ENCODE assay signal across 8 cellular contexts in genomic region chr2:43605079-43605655, GRCh38. TPM values are rescaled to one million over a fixed set of nuclear protein-coding genes. Genes with fewer than 3 reads are reported as not detected.
A peak's percentile ranks its signal among the peaks of the same experiment; 100 is the strongest.
DNase-seq lines count a peak whose midpoint lies in the region; ATAC-seq and TF ChIP-seq lines count a peak whose summit lies in the region.

No MANE protein-coding gene starts in this region.

- H3K9me3 ChIP-seq in DND-41 (ENCODE audit: insufficient read depth, low read length, severe bottlenecking) (no peaks in the 10 kb centered on the region), lower lobe of right lung (no peaks in the 10 kb centered on the region), gastrocnemius medialis (no peaks in the 10 kb centered on the region)

- in situ Hi-C loops in gastrocnemius medialis (cut with MboI; ENCODE audit: low sequenced_read_pairs in 4 of 4) = no loop called here

- H3K4me2 ChIP-seq in DND-41 (ENCODE audit: insufficient read depth, low read length) = no peak overlapping the region

- ATAC-seq in DND-41 (ENCODE audit: insufficient read depth, low read depth) (peak; percentile 85), lower lobe of right lung (peak in 1 of 2 donors; percentile 50), HG02610 (IDR thresholded peaks at IDR 0.05; ENCODE audit: unreplicated experiment) (no peak), gastrocnemius medialis (no peak), HG03469 (IDR thresholded peaks at IDR 0.05; ENCODE audit: unreplicated experiment) (no peak)

- no peak overlapping the region for H2AFZ ChIP-seq in DND-41 (ENCODE audit: low read depth, low read length)

- H3K27ac ChIP-seq in DND-41 (ENCODE audit: low read length) (no peak overlapping the region), lower lobe of right lung (no peak overlapping the region), gastrocnemius medialis (no peak overlapping the region)

- H3K9ac ChIP-seq in DND-41 (ENCODE audit: low read depth, low read length) = no peak overlapping the region

- no peaks in the 10 kb centered on the region for H4K20me1 ChIP-seq in DND-41 (ENCODE audit: insufficient read depth, low read length)

- DNase-seq in DND-41 = peak; percentile 34
- DNase-seq in HuH-7.5 (ENCODE audit: low spot score) = peak; percentile 29
- peak; percentile 49 for DNase-seq in RPMI8226
- DNase-seq in cardiac fibroblast (ENCODE audit: low read depth in 2 of 2) = peak; percentile 71 to 76
- no peak for DNase-seq in lower lobe of right lung
- no peak for DNase-seq in gastrocnemius medialis

- H3K79me2 ChIP-seq in DND-41 (ENCODE audit: insufficient read depth, low read length) = no peaks in the 10 kb centered on the region

- no peaks in the 10 kb centered on the region for H3K27me3 ChIP-seq in DND-41 (ENCODE audit: insufficient read depth, low read length, poor library complexity)
- H3K27me3 ChIP-seq in lower lobe of right lung (ENCODE audit: low read depth) = no peaks in the 10 kb centered on the region
- H3K27me3 ChIP-seq in gastrocnemius medialis = no peaks in the 10 kb centered on the region

- peak; percentile 73 for TF ChIP-seq CTCF in DND-41 (IDR thresholded peaks at IDR 0.05; ENCODE audit: borderline replicate concordance, extremely low read depth, low read length, poor library complexity, severe bottlenecking)
- peak; percentile 69 for TF ChIP-seq CTCF in cardiac fibroblast (IDR thresholded peaks at IDR 0.05; ENCODE audit: low read depth, low read length)
- TF ChIP-seq CTCF in lower lobe of right lung (IDR thresholded peaks at IDR 0.05) = peak; percentile 34
- peak in 1 of 5 experiments; percentile 12 for TF ChIP-seq CTCF in gastrocnemius medialis (IDR thresholded peaks at IDR 0.05 in 4 of 5, conservative IDR thresholded peaks at IDR 0.05 in 1 of 5)

- H3K36me3 ChIP-seq in DND-41 (ENCODE audit: insufficient read depth, low read length) = no peaks in the 10 kb centered on the region
- no peaks in the 10 kb centered on the region for H3K36me3 ChIP-seq in lower lobe of right lung
- no peaks in the 10 kb centered on the region for H3K36me3 ChIP-seq in gastrocnemius medialis

- H3K4me3 ChIP-seq in DND-41 (ENCODE audit: low read depth in 1 of 2, low read length in 2 of 2) (no peak overlapping the region), cardiac fibroblast (replicated peaks in 1 of 2; ENCODE audit: low read depth in 2 of 2, low read length in 2 of 2) (no peak overlapping the region), lower lobe of right lung (no peak overlapping the region), gastrocnemius medialis (no peak overlapping the region)

- no peaks in the 10 kb centered on the region for H3K4me1 ChIP-seq in DND-41 (ENCODE audit: insufficient read depth, low read length)
- H3K4me1 ChIP-seq in lower lobe of right lung = peaks cover 5% of the 10 kb centered on the region
- H3K4me1 ChIP-seq in gastrocnemius medialis = no peaks in the 10 kb centered on the region

- intact Hi-C loops in lower lobe of right lung (cut with DNase I) (no loop called here), gastrocnemius medialis (cut with DNase I; ENCODE audit: low total_unique reads) (no loop called here)

- TF ChIP-seq POLR2A in gastrocnemius medialis (IDR thresholded peaks at IDR 0.05) = no peak

RNA-seq across cellular contexts. Expression of gene THADA, which starts 9.3 kb away (rescaled TPM):
- total RNA-seq in lower lobe of right lung (41.2 TPM), gastrocnemius medialis (10 to 100 TPM; 13.6 to 19.0 (median 16.2) TPM)

RNA-seq across cellular contexts. Expression of gene PLEKHH2, which starts 31.9 kb away (rescaled TPM):
- total RNA-seq in lower lobe of right lung (42.0 TPM), gastrocnemius medialis (1 to 10 TPM; 1.4 to 4.9 (median 3.4) TPM)

Comparison
In these comparisons a context has a peak if more than half of its experiments do, and no peak if none do; other contexts are left out.
1. DNase-seq: peak in DND-41 (single experiment), HuH-7.5 (single experiment), RPMI8226 (single experiment) and cardiac fibroblast (2 of 2); none in lower lobe of right lung (single experiment) and gastrocnemius medialis (0 of 2).